ENCODE assay signal across 10 cellular contexts in genomic region chr1:39107891-39108290, GRCh38.
DNase-seq lines count a peak whose midpoint lies in the region; ATAC-seq and TF ChIP-seq lines count a peak whose summit lies in the region.
"Had no signal": no experiment of that assay in that cellular context is flagged by ENCODE, and none has a peak within 500 bp of the region (broad histone marks: within the 10 kb centered on the region; RNA-seq: fewer than 3 reads in every experiment).

No MANE protein-coding gene starts in this region.

- H3F3A ChIP-seq in GM23338 (replicated peaks; ENCODE audit: low read depth) = peaks cover 19% of the 10 kb centered on the region; the same call in 1 of the 2 replicates

- H3K27ac Mint-ChIP-seq in GM23338 = no peak overlapping the region
- H3K27ac Mint-ChIP-seq: HFFc6, nephron progenitor cell had no signal

- no peak overlapping the region for H3K4me3 Mint-ChIP-seq in GM23338
- H3K4me3 Mint-ChIP-seq: HFFc6, nephron progenitor cell had no signal

- DNase-seq in GM23338 (ENCODE audit: low spot score) (no peak), SJCRH30 (peak in 1 of 2 experiments; percentile 35), hepatic stellate cell (ENCODE audit: low spot score) (peak; percentile 40), retinal pigment epithelial cell (ENCODE audit: low read depth) (no peak), AG20443 (ENCODE audit: low spot score) (no peak), GM10248 (ENCODE audit: extremely low spot score) (no peak)
- no peak for DNase-seq in activated effector memory CD4-positive, alpha-beta T cell treated with Interleukin-2 at 50 U/mL for 16 hours
- DNase-seq: HFFc6, nephron progenitor cell had no signal

- ATAC-seq in GM23338 = no peak
- ATAC-seq in HG03439 (IDR thresholded peaks at IDR 0.05; ENCODE audit: unreplicated experiment) = no peak

- H3K4me2 ChIP-seq in GM23338 = peak overlapping the region; percentile 90

- CTCF ChIA-PET in GM10248 (lab: Yijun Ruan, JAX) = interaction anchor here (0.7 to 8.2 kb wide), 5 partner anchors 9 to 151 kb away, joined by 3 to 50 read pairs (median 5); no protein-coding TSS in a partner anchor

- no peaks in the 10 kb centered on the region for H3K9me3 Mint-ChIP-seq in GM23338
- H3K9me3 Mint-ChIP-seq: HFFc6, nephron progenitor cell had no signal

- peak overlapping the region; percentile 80 for H3K4me3 ChIP-seq in GM23338
- peak overlapping the region; percentile 89 for H3K4me3 ChIP-seq in SJCRH30
- peak overlapping the region; percentile 75 for H3K4me3 ChIP-seq in retinal pigment epithelial cell (ENCODE audit: low read length)

- H3K36me3 ChIP-seq in GM23338 (ENCODE audit: insufficient read depth) (no peaks in the 10 kb centered on the region; the same call in 1 of the 2 replicates), SJCRH30 (no peaks in the 10 kb centered on the region)

- no peak for TF ChIP-seq CTCF in GM23338 (conservative IDR thresholded peaks at IDR 0.05; ENCODE audit: low read depth in 2 of 2)
- TF ChIP-seq CTCF in retinal pigment epithelial cell (conservative IDR thresholded peaks at IDR 0.05; ENCODE audit: low read depth, low read length) = no peak
- no peak for TF ChIP-seq CTCF in GM10248 (IDR thresholded peaks at IDR 0.05; ENCODE audit: control extremely low read depth, extremely low read depth, low read depth, missing control alignments)

- H3K4me1 ChIP-seq in GM23338 (ENCODE audit: insufficient read depth) (peaks cover 52% of the 10 kb centered on the region), SJCRH30 (peaks cover 28% of the 10 kb centered on the region)

- no peaks in the 10 kb centered on the region for H3K9me3 ChIP-seq in SJCRH30 (replicated peaks)

- H3K27ac ChIP-seq in GM23338 (ENCODE audit: low read depth) (peak overlapping the region; percentile 93), SJCRH30 (no peak overlapping the region; the same call in 1 of the 2 replicates)

- H3K36me3 Mint-ChIP-seq in GM23338 (ENCODE audit: low read depth) = peaks cover 6% of the 10 kb centered on the region

- no peaks in the 10 kb centered on the region for H3K9me2 ChIP-seq in GM23338 (ENCODE audit: insufficient read depth)

- H3K4me1 Mint-ChIP-seq in GM23338 = peaks cover 34% of the 10 kb centered on the region

- H4K20me1 ChIP-seq in GM23338 (replicated peaks; ENCODE audit: insufficient read depth) = peaks cover 18% of the 10 kb centered on the region

- peaks cover 90% of the 10 kb centered on the region for H3K79me2 ChIP-seq in GM23338 (replicated peaks; ENCODE audit: insufficient read depth)

- H3K27me3 Mint-ChIP-seq in GM23338 (ENCODE audit: insufficient read depth, low read depth, poor library complexity) = peaks cover 8% of the 10 kb centered on the region

- POLR2A ChIA-PET in GM10248 (lab: Yijun Ruan, JAX) = no interaction called here

- no peak overlapping the region for H2AFZ ChIP-seq in GM23338

- H3K27me3 ChIP-seq in GM23338 (ENCODE audit: insufficient read depth) = no peaks in the 10 kb centered on the region
- H3K27me3 ChIP-seq in SJCRH30 = no peaks in the 10 kb centered on the region

TF ChIP-seq in GM23338, 12 proteins besides CTCF, POLR2A, EP300 and RAD21 (continues in another document):
- TF ChIP-seq NANOG (IDR thresholded peaks at IDR 0.05; ENCODE audit: borderline replicate concordance) (no peak), ZNF114 (CRISPR knock-in tag; IDR thresholded peaks at IDR 0.05) (no peak), EZH2phosphoT487 (IDR thresholded peaks at IDR 0.05; ENCODE audit: unreplicated experiment) (no peak), CREB1 (CRISPR knock-in tag; IDR thresholded peaks at IDR 0.05; ENCODE audit: low read depth) (no peak), STAT1 (IDR thresholded peaks at IDR 0.05; ENCODE audit: unreplicated experiment) (no peak), POLR2AphosphoS5 (IDR thresholded peaks at IDR 0.05; ENCODE audit: low read depth) (no peak), EZH2 (IDR thresholded peaks at IDR 0.05; ENCODE audit: low read depth, unreplicated experiment) (no peak), JUNB (IDR thresholded peaks at IDR 0.05; ENCODE audit: unreplicated experiment) (no peak), ZNF331 (CRISPR knock-in tag; IDR thresholded peaks at IDR 0.05; ENCODE audit: low read depth) (no peak)
- TF ChIP-seq, protein P1, sequence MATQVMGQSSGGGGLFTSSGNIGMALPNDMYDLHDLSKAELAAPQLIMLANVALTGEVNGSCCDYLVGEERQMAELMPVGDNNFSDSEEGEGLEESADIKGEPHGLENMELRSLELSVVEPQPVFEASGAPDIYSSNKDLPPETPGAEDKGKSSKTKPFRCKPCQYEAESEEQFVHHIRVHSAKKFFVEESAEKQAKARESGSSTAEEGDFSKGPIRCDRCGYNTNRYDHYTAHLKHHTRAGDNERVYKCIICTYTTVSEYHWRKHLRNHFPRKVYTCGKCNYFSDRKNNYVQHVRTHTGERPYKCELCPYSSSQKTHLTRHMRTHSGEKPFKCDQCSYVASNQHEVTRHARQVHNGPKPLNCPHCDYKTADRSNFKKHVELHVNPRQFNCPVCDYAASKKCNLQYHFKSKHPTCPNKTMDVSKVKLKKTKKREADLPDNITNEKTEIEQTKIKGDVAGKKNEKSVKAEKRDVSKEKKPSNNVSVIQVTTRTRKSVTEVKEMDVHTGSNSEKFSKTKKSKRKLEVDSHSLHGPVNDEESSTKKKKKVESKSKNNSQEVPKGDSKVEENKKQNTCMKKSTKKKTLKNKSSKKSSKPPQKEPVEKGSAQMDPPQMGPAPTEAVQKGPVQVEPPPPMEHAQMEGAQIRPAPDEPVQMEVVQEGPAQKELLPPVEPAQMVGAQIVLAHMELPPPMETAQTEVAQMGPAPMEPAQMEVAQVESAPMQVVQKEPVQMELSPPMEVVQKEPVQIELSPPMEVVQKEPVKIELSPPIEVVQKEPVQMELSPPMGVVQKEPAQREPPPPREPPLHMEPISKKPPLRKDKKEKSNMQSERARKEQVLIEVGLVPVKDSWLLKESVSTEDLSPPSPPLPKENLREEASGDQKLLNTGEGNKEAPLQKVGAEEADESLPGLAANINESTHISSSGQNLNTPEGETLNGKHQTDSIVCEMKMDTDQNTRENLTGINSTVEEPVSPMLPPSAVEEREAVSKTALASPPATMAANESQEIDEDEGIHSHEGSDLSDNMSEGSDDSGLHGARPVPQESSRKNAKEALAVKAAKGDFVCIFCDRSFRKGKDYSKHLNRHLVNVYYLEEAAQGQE (IDR thresholded peaks at IDR 0.05; ENCODE audit: unreplicated experiment) = no peak
- TF ChIP-seq, protein P2, sequence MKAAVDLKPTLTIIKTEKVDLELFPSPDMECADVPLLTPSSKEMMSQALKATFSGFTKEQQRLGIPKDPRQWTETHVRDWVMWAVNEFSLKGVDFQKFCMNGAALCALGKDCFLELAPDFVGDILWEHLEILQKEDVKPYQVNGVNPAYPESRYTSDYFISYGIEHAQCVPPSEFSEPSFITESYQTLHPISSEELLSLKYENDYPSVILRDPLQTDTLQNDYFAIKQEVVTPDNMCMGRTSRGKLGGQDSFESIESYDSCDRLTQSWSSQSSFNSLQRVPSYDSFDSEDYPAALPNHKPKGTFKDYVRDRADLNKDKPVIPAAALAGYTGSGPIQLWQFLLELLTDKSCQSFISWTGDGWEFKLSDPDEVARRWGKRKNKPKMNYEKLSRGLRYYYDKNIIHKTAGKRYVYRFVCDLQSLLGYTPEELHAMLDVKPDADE (IDR thresholded peaks at IDR 0.05) = no peak
